In the genomic region with DNA sequence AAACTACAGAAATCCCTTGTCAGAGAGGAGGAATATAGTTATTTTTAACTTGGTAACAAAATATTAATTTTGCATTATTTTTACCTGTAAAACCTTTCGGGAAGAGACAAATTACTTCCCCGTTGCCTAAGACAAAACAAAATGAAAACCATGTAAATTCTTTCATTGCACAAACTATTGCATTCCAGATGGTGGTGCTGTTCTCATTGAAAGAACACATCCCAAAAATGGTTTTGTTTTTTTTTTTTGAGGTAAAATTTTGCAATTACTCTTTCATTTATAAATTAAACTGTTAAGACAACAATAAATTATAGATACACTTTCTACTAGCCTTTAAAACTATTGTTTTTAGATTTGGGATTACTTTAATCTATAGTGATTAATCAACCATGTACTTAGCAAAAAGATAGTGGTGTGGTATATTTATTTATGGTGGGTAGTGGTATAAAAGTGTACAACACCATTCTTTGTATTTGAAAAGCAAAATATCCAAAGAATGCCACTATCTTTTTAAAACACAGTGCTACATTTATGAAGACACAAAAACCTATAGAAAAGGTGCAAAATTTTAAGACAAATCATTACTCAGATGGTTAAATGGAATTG, we compare ENCODE assay signal across 8 cellular contexts.
A peak's percentile ranks its signal among the peaks of the same experiment; 100 is the strongest.
DNase-seq lines count a peak whose midpoint lies in the region; ATAC-seq and TF ChIP-seq lines count a peak whose summit lies in the region.

No MANE protein-coding gene starts in this region.

- H3K27ac ChIP-seq in ACC112 (ENCODE audit: low read depth, low read length) = peak overlapping the region; percentile 52; the same call in 1 of the 2 replicates
- H3K27ac ChIP-seq in PC-9 = no peak overlapping the region
- H3K27ac ChIP-seq in psoas muscle = no peak overlapping the region

- H3K4me3 ChIP-seq in ACC112 (ENCODE audit: low read depth, low read length) (peak overlapping the region; percentile 17), GM12865 (ENCODE audit: low read depth, low read length) (no peak overlapping the region), PC-9 (no peak overlapping the region), psoas muscle (no peak overlapping the region)

- intact Hi-C loops in PC-9 (cut with micrococcal nuclease; ENCODE audit: unreplicated experiment) (loop anchor here (2.0 to 10.0 kb wide), 5 partner anchors 114 to 861 kb away; a partner anchor contains a TSS), psoas muscle (cut with DNase I) (loop anchor here in 1 of 2 donors (10.0 kb wide), 1 partner anchor 151 kb away; no protein-coding TSS in a partner anchor)

- no peak for TF ChIP-seq POLR2A in erythroblast (IDR thresholded peaks at IDR 0.05; ENCODE audit: low read length)

- peaks cover 27% of the 10 kb centered on the region for H3K4me1 ChIP-seq in ACC112 (ENCODE audit: control insufficient read depth, insufficient read depth, low read length, unreplicated experiment)
- peaks cover 19% of the 10 kb centered on the region for H3K4me1 ChIP-seq in PC-9 (replicated peaks; ENCODE audit: insufficient read depth)
- no peaks in the 10 kb centered on the region for H3K4me1 ChIP-seq in psoas muscle

- DNase-seq in GM12865 (ENCODE audit: low read depth) (peak; percentile 21), PC-9 (peak in 1 of 2 experiments; percentile 35), erythroblast (lab: John Stamatoyannopoulos, UW) (peak; percentile 9 to 13), psoas muscle (no peak), UCSD-AML1 (lab: John Stamatoyannopoulos, UW; ENCODE audit: unreplicated experiment) (no peak)
- no peak for DNase-seq in stimulated activated CD4-positive, alpha-beta T cell treated with anti-CD3 and anti-CD28 coated beads, Interleukin-2, amount 100 ng/mL, for 24 hours

- H3K9me2 ChIP-seq in PC-9 (ENCODE audit: insufficient read depth) = no peaks in the 10 kb centered on the region; the same call in 1 of the 2 replicates

- no peaks in the 10 kb centered on the region for H4K20me1 ChIP-seq in PC-9 (ENCODE audit: insufficient read depth)

- H3K27me3 ChIP-seq in ACC112 (ENCODE audit: insufficient read depth, low read length) (no peaks in the 10 kb centered on the region), PC-9 (ENCODE audit: insufficient read depth, low read depth) (no peaks in the 10 kb centered on the region), psoas muscle (ENCODE audit: insufficient read depth in 3 of 3, low read length in 2 of 3) (no peaks in the 10 kb centered on the region)

- no peak overlapping the region for H3K4me2 ChIP-seq in PC-9

- CTCF ChIA-PET in PC-9 (lab: Charles Lee) = no interaction called here

- peaks cover 9% of the 10 kb centered on the region; the same call in 1 of the 2 replicates for H3F3A ChIP-seq in PC-9 (ENCODE audit: insufficient read depth, low read depth)

- H2AFZ ChIP-seq in ACC112 (ENCODE audit: low read length, unreplicated experiment) (peak overlapping the region; percentile 65), PC-9 (no peak overlapping the region)

- H3K79me2 ChIP-seq in ACC112 (ENCODE audit: control insufficient read depth, insufficient read depth, low read length, unreplicated experiment) = no peaks in the 10 kb centered on the region
- H3K79me2 ChIP-seq in PC-9 (ENCODE audit: low read depth) = no peaks in the 10 kb centered on the region

- TF ChIP-seq CTCF in GM12865 (IDR thresholded peaks at IDR 0.05; ENCODE audit: insufficient read depth, low read depth, low read length, missing control alignments) (peak; percentile 60), PC-9 (conservative IDR thresholded peaks at IDR 0.05) (peak; percentile 77), psoas muscle (IDR thresholded peaks at IDR 0.05) (peak; percentile 56)

- whole genome bisulfite sequencing in psoas muscle, 3 donors = 27 to 46% (median 28%) methylated on average over 2 of the region's 2 CpGs

- POLR2A ChIA-PET in PC-9 (lab: Charles Lee; ENCODE audit: unreplicated experiment) = no interaction called here

- H3K36me3 ChIP-seq in ACC112 (ENCODE audit: insufficient read depth, low read length) (0 out of 2 replicates have a peak, but pooled peaks cover 5% of the 10 kb centered on the region), PC-9 (ENCODE audit: low read depth) (no peaks in the 10 kb centered on the region), psoas muscle (ENCODE audit: insufficient read depth in 1 of 2, low read depth in 1 of 2) (no peaks in the 10 kb centered on the region)

- no peak for ATAC-seq in psoas muscle
- no peak for ATAC-seq in activated CD4-positive, CD25-positive, alpha-beta regulatory T cell treated with anti-CD3 and anti-CD28 coated beads, Interleukin-2, amount 50 U/mL, for 24 hours

- H3K9me3 ChIP-seq in PC-9 (ENCODE audit: insufficient read depth, low read depth) (peaks cover 12% of the 10 kb centered on the region), psoas muscle (peaks cover 5% of the 10 kb centered on the region)

- BruUV-seq in PC-9 (replicated peaks; lab: Mats Ljungman, UMichigan) = no TSS peak

Comparison
In these comparisons a context has a peak if more than half of its experiments do, and no peak if none do; other contexts are left out.
1. DNase-seq: peak in GM12865 (single experiment) and erythroblast (2 of 2); none in psoas muscle (0 of 2), UCSD-AML1 (single experiment) and stimulated activated CD4-positive, alpha-beta T cell treated with anti-CD3 and anti-CD28 coated beads, Interleukin-2, amount 100 ng/mL, for 24 hours (0 of 2).
2. Peak in every context shown above with its lines, with median percentiles within 50 percentile points of each other: CTCF ChIP-seq.